Comparison of ENCODE assay signal across 23 cellular contexts in the genomic region with DNA sequence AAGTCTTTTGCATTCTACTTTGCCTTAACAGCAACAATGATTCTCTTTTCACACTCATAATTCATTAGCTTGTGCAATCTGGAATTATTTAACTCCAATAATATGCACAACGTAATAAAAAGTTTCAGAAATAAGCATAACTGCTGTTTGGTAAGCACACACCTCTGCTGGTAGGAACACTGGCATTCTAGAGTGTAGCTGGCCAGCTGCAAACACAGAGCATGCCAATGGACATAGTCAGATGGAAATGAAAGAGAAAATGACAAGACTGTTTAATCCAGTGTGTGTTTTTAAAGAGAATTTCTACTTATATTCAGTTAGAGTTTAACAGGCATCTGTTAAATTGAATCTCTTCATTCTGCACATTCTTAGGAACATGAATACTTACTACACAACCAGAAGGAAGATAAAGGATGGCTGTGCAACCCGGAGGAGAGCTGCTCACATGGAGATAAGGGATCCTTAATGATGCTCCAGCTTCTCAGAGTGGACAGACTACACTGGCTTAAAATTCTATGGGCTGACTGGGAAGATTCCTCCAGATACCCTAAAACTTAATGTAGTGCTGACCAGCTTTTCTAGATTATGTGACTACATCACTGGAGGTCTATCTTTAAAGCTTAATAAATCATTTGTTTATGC.
A peak's percentile ranks its signal among the peaks of the same experiment; 100 is the strongest.
DNase-seq lines count a peak whose midpoint lies in the region; ATAC-seq and TF ChIP-seq lines count a peak whose summit lies in the region.
"Had no signal": no experiment of that assay in that cellular context is flagged by ENCODE, and none has a peak within 500 bp of the region (broad histone marks: within the 10 kb centered on the region; RNA-seq: fewer than 3 reads in every experiment).

No MANE protein-coding gene starts in this region.

- no peak for TF ChIP-seq CTCF in fibroblast of the aortic adventitia (IDR thresholded peaks at IDR 0.05; ENCODE audit: insufficient read depth, low read length)
- TF ChIP-seq CTCF in type B pancreatic cell (conservative IDR thresholded peaks at IDR 0.05), result no peak

- peaks cover 44% of the 10 kb centered on the region for H3K36me3 Mint-ChIP-seq in stimulated activated memory B cell treated with anti-CD40 and anti-IgM and Interleukin-4, amounts not matched to agents 10 μg/mL and 1 μg/mL and 100 μg/mL, for 72 hours
- H3K36me3 Mint-ChIP-seq in type B pancreatic cell, result peaks cover 4% of the 10 kb centered on the region
- H3K36me3 Mint-ChIP-seq: natural killer cell had no signal

- H3K4me3 ChIP-seq in fibroblast of the aortic adventitia (ENCODE audit: low read depth, low read length), result no peak overlapping the region
- H3K4me3 ChIP-seq in skeletal muscle cell (ENCODE audit: low read depth, low read length), result no peak overlapping the region
- H3K4me3 ChIP-seq: heart right ventricle, lower lobe of right lung, stomach, upper lobe of right lung had no signal

- H3K4me3 Mint-ChIP-seq in stimulated activated memory B cell treated with anti-CD40 and anti-IgM and Interleukin-4, amounts not matched to agents 10 μg/mL and 1 μg/mL and 100 μg/mL, for 72 hours, result no peak overlapping the region
- H3K4me3 Mint-ChIP-seq in type B pancreatic cell, result no peak overlapping the region
- H3K4me3 Mint-ChIP-seq: CD14-positive monocyte, immature natural killer cell, natural killer cell had no signal

- no peak overlapping the region for H3K27ac Mint-ChIP-seq in stimulated activated memory B cell treated with anti-CD40 and anti-IgM and Interleukin-4, amounts not matched to agents 10 μg/mL and 1 μg/mL and 100 μg/mL, for 72 hours
- H3K27ac Mint-ChIP-seq in type B pancreatic cell, result no peak overlapping the region
- H3K27ac Mint-ChIP-seq: CD14-positive monocyte, natural killer cell had no signal

- peak; percentile 32 for DNase-seq in GM03348 (ENCODE audit: low spot score)
- DNase-seq in amniotic epithelial cell (ENCODE audit: low read depth), result peak; percentile 64
- peak; percentile 37 for DNase-seq in fibroblast of the aortic adventitia (ENCODE audit: low read depth)
- peak; percentile 3 for DNase-seq in skeletal muscle cell (ENCODE audit: low read depth)
- no peak for DNase-seq in type B pancreatic cell (ENCODE audit: extremely low spot score, unreplicated experiment)
- DNase-seq: activated CD4-positive, alpha-beta T cell treated with anti-CD3 and anti-CD28 coated beads, Interleukin-2, amount 50 U/mL, for 1 hour; activated gamma-delta T cell treated with Interleukin-2 at 50 U/mL for 16 hours; amygdala; effector CD4-positive, alpha-beta T cell; heart right ventricle; immature natural killer cell; Kasumi-1; lower lobe of right lung; natural killer cell; NCI-H1105 treated with DMSO at 0.1 percent for 48 hours; SHP77 treated with DMSO at 0.1 percent for 48 hours; stomach; T-helper 1 cell; upper lobe of right lung had no signal

- no peaks in the 10 kb centered on the region for H3K27me3 Mint-ChIP-seq in stimulated activated memory B cell treated with anti-CD40 and anti-IgM and Interleukin-4, amounts not matched to agents 10 μg/mL and 1 μg/mL and 100 μg/mL, for 72 hours
- H3K27me3 Mint-ChIP-seq in type B pancreatic cell, result no peaks in the 10 kb centered on the region

- H3K4me1 Mint-ChIP-seq in stimulated activated memory B cell treated with anti-CD40 and anti-IgM and Interleukin-4, amounts not matched to agents 10 μg/mL and 1 μg/mL and 100 μg/mL, for 72 hours, result no peaks in the 10 kb centered on the region
- H3K4me1 Mint-ChIP-seq in type B pancreatic cell (ENCODE audit: unreplicated experiment), result no peaks in the 10 kb centered on the region
- H3K4me1 Mint-ChIP-seq: CD14-positive monocyte, natural killer cell had no signal

- no peak for ATAC-seq in GM18858 (IDR thresholded peaks at IDR 0.05; ENCODE audit: unreplicated experiment)
- ATAC-seq in stimulated activated memory B cell treated with anti-CD40 and anti-IgM and Interleukin-4, amounts not matched to agents 10 μg/mL and 1 μg/mL and 100 μg/mL, for 72 hours, result no peak
- ATAC-seq: esophagus mucosa, heart right ventricle, natural killer cell, upper lobe of right lung had no signal

- H3K9me3 Mint-ChIP-seq in stimulated activated memory B cell treated with anti-CD40 and anti-IgM and Interleukin-4, amounts not matched to agents 10 μg/mL and 1 μg/mL and 100 μg/mL, for 72 hours, result peaks cover under 1% of the 10 kb centered on the region
- H3K9me3 Mint-ChIP-seq in type B pancreatic cell, result no peaks in the 10 kb centered on the region
- H3K9me3 Mint-ChIP-seq: immature natural killer cell, natural killer cell had no signal
